1 cellular context compared by ENCODE assay signal in the genomic region with DNA sequence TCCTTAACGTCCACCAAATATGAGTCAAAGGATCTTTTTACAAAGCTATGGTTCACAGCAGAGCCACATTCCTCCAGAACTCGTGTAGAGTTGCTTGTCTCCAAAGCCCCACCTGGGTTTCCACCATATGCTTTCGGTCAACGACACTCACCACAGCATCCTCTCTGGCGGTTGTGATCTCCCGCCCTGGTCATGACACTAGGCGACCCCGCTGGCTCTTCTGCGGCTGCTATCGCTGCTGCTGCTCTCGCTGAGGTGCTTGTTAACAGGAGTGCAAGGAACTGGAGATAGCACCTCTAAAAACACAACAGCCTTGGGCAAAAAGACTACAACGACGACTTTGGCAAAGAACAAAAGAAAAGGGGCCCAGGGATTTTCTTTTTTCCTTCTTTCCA.
TF ChIP-seq lines count a peak whose summit lies in the region.

No MANE protein-coding gene starts in this region.

TF ChIP-seq in GM23338, 12 proteins besides CTCF, POLR2A, EP300 and RAD21 (continued from another document):
- TF ChIP-seq, protein P1, sequence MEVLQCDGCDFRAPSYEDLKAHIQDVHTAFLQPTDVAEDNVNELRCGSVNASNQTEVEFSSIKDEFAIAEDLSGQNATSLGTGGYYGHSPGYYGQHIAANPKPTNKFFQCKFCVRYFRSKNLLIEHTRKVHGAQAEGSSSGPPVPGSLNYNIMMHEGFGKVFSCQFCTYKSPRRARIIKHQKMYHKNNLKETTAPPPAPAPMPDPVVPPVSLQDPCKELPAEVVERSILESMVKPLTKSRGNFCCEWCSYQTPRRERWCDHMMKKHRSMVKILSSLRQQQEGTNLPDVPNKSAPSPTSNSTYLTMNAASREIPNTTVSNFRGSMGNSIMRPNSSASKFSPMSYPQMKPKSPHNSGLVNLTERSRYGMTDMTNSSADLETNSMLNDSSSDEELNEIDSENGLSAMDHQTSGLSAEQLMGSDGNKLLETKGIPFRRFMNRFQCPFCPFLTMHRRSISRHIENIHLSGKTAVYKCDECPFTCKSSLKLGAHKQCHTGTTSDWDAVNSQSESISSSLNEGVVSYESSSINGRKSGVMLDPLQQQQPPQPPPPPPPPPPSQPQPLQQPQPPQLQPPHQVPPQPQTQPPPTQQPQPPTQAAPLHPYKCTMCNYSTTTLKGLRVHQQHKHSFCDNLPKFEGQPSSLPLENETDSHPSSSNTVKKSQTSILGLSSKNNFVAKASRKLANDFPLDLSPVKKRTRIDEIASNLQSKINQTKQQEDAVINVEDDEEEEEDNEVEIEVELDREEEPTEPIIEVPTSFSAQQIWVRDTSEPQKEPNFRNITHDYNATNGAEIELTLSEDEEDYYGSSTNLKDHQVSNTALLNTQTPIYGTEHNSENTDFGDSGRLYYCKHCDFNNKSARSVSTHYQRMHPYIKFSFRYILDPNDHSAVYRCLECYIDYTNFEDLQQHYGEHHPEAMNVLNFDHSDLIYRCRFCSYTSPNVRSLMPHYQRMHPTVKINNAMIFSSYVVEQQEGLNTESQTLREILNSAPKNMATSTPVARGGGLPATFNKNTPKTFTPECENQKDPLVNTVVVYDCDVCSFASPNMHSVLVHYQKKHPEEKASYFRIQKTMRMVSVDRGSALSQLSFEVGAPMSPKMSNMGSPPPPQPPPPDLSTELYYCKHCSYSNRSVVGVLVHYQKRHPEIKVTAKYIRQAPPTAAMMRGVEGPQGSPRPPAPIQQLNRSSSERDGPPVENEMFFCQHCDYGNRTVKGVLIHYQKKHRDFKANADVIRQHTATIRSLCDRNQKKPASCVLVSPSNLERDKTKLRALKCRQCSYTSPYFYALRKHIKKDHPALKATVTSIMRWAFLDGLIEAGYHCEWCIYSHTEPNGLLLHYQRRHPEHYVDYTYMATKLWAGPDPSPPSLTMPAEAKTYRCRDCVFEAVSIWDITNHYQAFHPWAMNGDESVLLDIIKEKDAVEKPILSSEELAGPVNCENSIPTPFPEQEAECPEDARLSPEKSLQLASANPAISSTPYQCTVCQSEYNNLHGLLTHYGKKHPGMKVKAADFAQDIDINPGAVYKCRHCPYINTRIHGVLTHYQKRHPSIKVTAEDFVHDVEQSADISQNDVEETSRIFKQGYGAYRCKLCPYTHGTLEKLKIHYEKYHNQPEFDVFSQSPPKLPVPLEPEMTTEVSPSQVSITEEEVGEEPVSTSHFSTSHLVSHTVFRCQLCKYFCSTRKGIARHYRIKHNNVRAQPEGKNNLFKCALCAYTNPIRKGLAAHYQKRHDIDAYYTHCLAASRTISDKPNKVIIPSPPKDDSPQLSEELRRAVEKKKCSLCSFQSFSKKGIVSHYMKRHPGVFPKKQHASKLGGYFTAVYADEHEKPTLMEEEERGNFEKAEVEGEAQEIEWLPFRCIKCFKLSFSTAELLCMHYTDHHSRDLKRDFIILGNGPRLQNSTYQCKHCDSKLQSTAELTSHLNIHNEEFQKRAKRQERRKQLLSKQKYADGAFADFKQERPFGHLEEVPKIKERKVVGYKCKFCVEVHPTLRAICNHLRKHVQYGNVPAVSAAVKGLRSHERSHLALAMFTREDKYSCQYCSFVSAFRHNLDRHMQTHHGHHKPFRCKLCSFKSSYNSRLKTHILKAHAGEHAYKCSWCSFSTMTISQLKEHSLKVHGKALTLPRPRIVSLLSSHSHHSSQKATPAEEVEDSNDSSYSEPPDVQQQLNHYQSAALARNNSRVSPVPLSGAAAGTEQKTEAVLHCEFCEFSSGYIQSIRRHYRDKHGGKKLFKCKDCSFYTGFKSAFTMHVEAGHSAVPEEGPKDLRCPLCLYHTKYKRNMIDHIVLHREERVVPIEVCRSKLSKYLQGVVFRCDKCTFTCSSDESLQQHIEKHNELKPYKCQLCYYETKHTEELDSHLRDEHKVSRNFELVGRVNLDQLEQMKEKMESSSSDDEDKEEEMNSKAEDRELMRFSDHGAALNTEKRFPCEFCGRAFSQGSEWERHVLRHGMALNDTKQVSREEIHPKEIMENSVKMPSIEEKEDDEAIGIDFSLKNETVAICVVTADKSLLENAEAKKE (CRISPR knock-in tag; IDR thresholded peaks at IDR 0.05) = no peak
- no peak for TF ChIP-seq CREB1 (CRISPR knock-in tag; IDR thresholded peaks at IDR 0.05; ENCODE audit: low read depth)
- no peak for TF ChIP-seq EZH2phosphoT487 (IDR thresholded peaks at IDR 0.05; ENCODE audit: unreplicated experiment)
- no peak for TF ChIP-seq STAT1 (IDR thresholded peaks at IDR 0.05; ENCODE audit: unreplicated experiment)
- no peak for TF ChIP-seq ZNF114 (CRISPR knock-in tag; IDR thresholded peaks at IDR 0.05)
- TF ChIP-seq EZH2 (IDR thresholded peaks at IDR 0.05; ENCODE audit: low read depth, unreplicated experiment) = no peak
- no peak for TF ChIP-seq JUNB (IDR thresholded peaks at IDR 0.05; ENCODE audit: unreplicated experiment)
